In the genomic region with DNA sequence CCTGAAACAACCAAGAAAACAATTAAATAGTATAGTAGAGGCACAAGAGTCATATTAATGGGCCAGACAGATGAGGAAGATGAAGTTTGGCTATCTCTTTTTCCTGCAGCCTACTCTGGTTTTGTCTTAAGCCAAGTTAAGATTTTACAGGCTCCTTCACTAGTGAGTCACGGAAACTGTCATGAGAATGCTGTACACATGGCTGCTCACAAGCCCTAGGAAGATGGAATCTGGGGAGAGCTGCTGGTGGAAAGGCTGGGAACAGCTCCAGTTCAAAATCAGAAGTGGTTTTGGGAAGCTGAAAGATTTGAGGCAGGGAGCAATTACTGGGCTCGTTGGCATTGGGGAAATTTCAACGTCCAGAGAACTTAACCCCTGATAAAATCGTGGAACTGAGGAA, we compare ENCODE assay signal across 17 cellular contexts. TPM values are rescaled to one million over a fixed set of nuclear protein-coding genes. Genes with fewer than 3 reads are reported as not detected.
DNase-seq lines count a peak whose midpoint lies in the region; ATAC-seq, FAIRE-seq and TF ChIP-seq lines count a peak whose summit lies in the region.
"Had no signal": no experiment of that assay in that cellular context is flagged by ENCODE, and none has a peak within 500 bp of the region (broad histone marks: within the 10 kb centered on the region; RNA-seq: fewer than 3 reads in every experiment).

No MANE protein-coding gene starts in this region.

- intact Hi-C loops in Right ventricle myocardium superior (cut with DNase I), result no loop called here
- intact Hi-C loops in right cardiac atrium (cut with DNase I), result no loop called here

- no peaks in the 10 kb centered on the region for H3K4me1 ChIP-seq in right atrium auricular region
- H3K4me1 ChIP-seq in right cardiac atrium (ENCODE audit: control insufficient read depth, insufficient read depth, low read length), result peaks cover 7% of the 10 kb centered on the region
- H3K4me1 ChIP-seq: pancreas had no signal

- no peak overlapping the region for H3K4me3 ChIP-seq in right atrium auricular region
- no peak overlapping the region for H3K4me3 ChIP-seq in astrocyte of the spinal cord (ENCODE audit: low read depth, low read length)
- H3K4me3 ChIP-seq in right cardiac atrium (ENCODE audit: low read length), result no peak overlapping the region
- H3K4me3 ChIP-seq: pancreas had no signal

- ATAC-seq in Right ventricle myocardium superior (ENCODE audit: poor library complexity) (peak; percentile 63), right cardiac atrium (peak in 1 of 2 donors; percentile 66), SK-N-SH treated with all-trans-retinoic acid at 6 μM for 48 hours (no peak)
- ATAC-seq: pancreas; stimulated activated effector memory CD8-positive, alpha-beta T cell treated with anti-CD3 and anti-CD28 coated beads, Interleukin-12 subunit alpha, Interleukin-12 subunit beta, amount 100 ng/mL, for 72 hours had no signal

- H3K27ac ChIP-seq in right atrium auricular region, result peak overlapping the region in 1 of 2 donors; percentile 58
- peak overlapping the region; percentile 17 for H3K27ac ChIP-seq in right cardiac atrium (ENCODE audit: low read length)
- H3K27ac ChIP-seq: pancreas had no signal

- 35% methylated on average over 4 of the region's 4 CpGs for WGBS in right cardiac atrium

- DNase-seq in Right ventricle myocardium superior (no peak), right atrium auricular region (ENCODE audit: low spot score) (no peak), astrocyte of the spinal cord (ENCODE audit: low read depth, low spot score) (peak; percentile 25), right cardiac atrium (no peak), NCI-H2171 treated with DMSO at 0.1 percent for 48 hours (lab: John Stamatoyannopoulos, UW) (no peak), urothelium cell line (ENCODE audit: low spot score) (no peak)
- DNase-seq in activated CD8-positive, alpha-beta memory T cell treated with anti-CD3 and anti-CD28 coated beads, Interleukin-2, amount 50 U/mL, for 4 hours, result no peak
- DNase-seq: activated CD4-positive, alpha-beta T cell treated with anti-CD3 and anti-CD28 coated beads for 48 hours; activated T-cell treated with anti-CD3 and anti-CD28 coated beads, Interleukin-2, amount 50 U/mL, for 48 hours; head of caudate nucleus; KG1; NCI-H1417; NCI-H2227 treated with DMSO at 0.1 percent for 48 hours; pancreas; T1000 had no signal

- in situ Hi-C loops in astrocyte of the spinal cord (cut with HindIII; ENCODE audit: low sequenced_read_pairs), result no loop called here

- no peaks in the 10 kb centered on the region for H3K9me3 ChIP-seq in right atrium auricular region
- H3K9me3 ChIP-seq in right cardiac atrium (ENCODE audit: control insufficient read depth, low read length), result no peaks in the 10 kb centered on the region
- H3K9me3 ChIP-seq: pancreas had no signal

- H3K27me3 ChIP-seq in right atrium auricular region (no peaks in the 10 kb centered on the region), right cardiac atrium (ENCODE audit: control insufficient read depth, insufficient read depth) (no peaks in the 10 kb centered on the region)
- H3K27me3 ChIP-seq: pancreas had no signal

- no peak for FAIRE-seq in urothelium cell line (lab: Jason Lieb, UNC)
- FAIRE-seq: pancreas had no signal

- no peaks in the 10 kb centered on the region for H3K36me3 ChIP-seq in right atrium auricular region
- H3K36me3 ChIP-seq: pancreas had no signal

- TF ChIP-seq CTCF in right atrium auricular region (IDR thresholded peaks at IDR 0.05) (no peak), astrocyte of the spinal cord (IDR thresholded peaks at IDR 0.05; ENCODE audit: low read depth, low read length) (no peak)

TF ChIP-seq in SK-N-SH treated with all-trans-retinoic acid at 6 μM for 48 hours, 23 proteins besides CTCF, POLR2A, EP300 and RAD21:
- TF ChIP-seq ZC3H10 (CRISPR knock-in tag; IDR thresholded peaks at IDR 0.05) (no peak), TOX (CRISPR knock-in tag; IDR thresholded peaks at IDR 0.05; ENCODE audit: borderline replicate concordance) (no peak), ZNF565 (CRISPR knock-in tag; conservative IDR thresholded peaks at IDR 0.05; ENCODE audit: low read depth) (no peak), BACH2 (CRISPR knock-in tag; IDR thresholded peaks at IDR 0.05; ENCODE audit: borderline replicate concordance) (no peak), TCF4 (CRISPR knock-in tag; IDR thresholded peaks at IDR 0.05; ENCODE audit: borderline replicate concordance) (no peak), GLIS3 (CRISPR knock-in tag; IDR thresholded peaks at IDR 0.05) (no peak), OSR1 (CRISPR knock-in tag; IDR thresholded peaks at IDR 0.05) (no peak), ZNF8 (CRISPR knock-in tag; IDR thresholded peaks at IDR 0.05) (no peak), ISL1 (CRISPR knock-in tag; IDR thresholded peaks at IDR 0.05) (no peak), ZFP3 (CRISPR knock-in tag; IDR thresholded peaks at IDR 0.05) (no peak)
- TF ChIP-seq, protein P1, sequence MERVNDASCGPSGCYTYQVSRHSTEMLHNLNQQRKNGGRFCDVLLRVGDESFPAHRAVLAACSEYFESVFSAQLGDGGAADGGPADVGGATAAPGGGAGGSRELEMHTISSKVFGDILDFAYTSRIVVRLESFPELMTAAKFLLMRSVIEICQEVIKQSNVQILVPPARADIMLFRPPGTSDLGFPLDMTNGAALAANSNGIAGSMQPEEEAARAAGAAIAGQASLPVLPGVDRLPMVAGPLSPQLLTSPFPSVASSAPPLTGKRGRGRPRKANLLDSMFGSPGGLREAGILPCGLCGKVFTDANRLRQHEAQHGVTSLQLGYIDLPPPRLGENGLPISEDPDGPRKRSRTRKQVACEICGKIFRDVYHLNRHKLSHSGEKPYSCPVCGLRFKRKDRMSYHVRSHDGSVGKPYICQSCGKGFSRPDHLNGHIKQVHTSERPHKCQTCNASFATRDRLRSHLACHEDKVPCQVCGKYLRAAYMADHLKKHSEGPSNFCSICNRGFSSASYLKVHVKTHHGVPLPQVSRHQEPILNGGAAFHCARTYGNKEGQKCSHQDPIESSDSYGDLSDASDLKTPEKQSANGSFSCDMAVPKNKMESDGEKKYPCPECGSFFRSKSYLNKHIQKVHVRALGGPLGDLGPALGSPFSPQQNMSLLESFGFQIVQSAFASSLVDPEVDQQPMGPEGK (CRISPR knock-in tag; IDR thresholded peaks at IDR 0.05; ENCODE audit: borderline replicate concordance), result no peak
- TF ChIP-seq, protein P2, sequence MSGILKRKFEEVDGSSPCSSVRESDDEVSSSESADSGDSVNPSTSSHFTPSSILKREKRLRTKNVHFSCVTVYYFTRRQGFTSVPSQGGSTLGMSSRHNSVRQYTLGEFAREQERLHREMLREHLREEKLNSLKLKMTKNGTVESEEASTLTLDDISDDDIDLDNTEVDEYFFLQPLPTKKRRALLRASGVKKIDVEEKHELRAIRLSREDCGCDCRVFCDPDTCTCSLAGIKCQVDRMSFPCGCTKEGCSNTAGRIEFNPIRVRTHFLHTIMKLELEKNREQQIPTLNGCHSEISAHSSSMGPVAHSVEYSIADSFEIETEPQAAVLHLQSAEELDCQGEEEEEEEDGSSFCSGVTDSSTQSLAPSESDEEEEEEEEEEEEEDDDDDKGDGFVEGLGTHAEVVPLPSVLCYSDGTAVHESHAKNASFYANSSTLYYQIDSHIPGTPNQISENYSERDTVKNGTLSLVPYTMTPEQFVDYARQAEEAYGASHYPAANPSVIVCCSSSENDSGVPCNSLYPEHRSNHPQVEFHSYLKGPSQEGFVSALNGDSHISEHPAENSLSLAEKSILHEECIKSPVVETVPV (CRISPR knock-in tag; IDR thresholded peaks at IDR 0.05), result no peak
- TF ChIP-seq, protein P3, sequence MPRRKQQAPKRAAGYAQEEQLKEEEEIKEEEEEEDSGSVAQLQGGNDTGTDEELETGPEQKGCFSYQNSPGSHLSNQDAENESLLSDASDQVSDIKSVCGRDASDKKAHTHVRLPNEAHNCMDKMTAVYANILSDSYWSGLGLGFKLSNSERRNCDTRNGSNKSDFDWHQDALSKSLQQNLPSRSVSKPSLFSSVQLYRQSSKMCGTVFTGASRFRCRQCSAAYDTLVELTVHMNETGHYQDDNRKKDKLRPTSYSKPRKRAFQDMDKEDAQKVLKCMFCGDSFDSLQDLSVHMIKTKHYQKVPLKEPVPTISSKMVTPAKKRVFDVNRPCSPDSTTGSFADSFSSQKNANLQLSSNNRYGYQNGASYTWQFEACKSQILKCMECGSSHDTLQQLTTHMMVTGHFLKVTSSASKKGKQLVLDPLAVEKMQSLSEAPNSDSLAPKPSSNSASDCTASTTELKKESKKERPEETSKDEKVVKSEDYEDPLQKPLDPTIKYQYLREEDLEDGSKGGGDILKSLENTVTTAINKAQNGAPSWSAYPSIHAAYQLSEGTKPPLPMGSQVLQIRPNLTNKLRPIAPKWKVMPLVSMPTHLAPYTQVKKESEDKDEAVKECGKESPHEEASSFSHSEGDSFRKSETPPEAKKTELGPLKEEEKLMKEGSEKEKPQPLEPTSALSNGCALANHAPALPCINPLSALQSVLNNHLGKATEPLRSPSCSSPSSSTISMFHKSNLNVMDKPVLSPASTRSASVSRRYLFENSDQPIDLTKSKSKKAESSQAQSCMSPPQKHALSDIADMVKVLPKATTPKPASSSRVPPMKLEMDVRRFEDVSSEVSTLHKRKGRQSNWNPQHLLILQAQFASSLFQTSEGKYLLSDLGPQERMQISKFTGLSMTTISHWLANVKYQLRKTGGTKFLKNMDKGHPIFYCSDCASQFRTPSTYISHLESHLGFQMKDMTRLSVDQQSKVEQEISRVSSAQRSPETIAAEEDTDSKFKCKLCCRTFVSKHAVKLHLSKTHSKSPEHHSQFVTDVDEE (CRISPR knock-in tag; IDR thresholded peaks at IDR 0.05), result no peak
- TF ChIP-seq, protein P4, sequence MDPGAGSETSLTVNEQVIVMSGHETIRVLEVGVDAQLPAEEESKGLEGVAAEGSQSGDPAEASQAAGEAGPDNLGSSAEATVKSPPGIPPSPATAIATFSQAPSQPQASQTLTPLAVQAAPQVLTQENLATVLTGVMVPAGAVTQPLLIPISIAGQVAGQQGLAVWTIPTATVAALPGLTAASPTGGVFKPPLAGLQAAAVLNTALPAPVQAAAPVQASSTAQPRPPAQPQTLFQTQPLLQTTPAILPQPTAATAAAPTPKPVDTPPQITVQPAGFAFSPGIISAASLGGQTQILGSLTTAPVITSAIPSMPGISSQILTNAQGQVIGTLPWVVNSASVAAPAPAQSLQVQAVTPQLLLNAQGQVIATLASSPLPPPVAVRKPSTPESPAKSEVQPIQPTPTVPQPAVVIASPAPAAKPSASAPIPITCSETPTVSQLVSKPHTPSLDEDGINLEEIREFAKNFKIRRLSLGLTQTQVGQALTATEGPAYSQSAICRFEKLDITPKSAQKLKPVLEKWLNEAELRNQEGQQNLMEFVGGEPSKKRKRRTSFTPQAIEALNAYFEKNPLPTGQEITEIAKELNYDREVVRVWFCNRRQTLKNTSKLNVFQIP (CRISPR knock-in tag; IDR thresholded peaks at IDR 0.05; ENCODE audit: borderline replicate concordance, low read depth), result no peak

RNA-seq across cellular contexts. Expression of a gene that starts 46.4 kb away (rescaled TPM):
- 50.9 TPM for total RNA-seq in Right ventricle myocardium superior
- 100 to 1,000 TPM in 1 of 2 donors, 10 to 100 TPM in 1; 92.2 to 125 TPM for total RNA-seq in right atrium auricular region
- total RNA-seq in right cardiac atrium, result 10 to 100 TPM; 54.2 to 62.4 (median 59.8) TPM
- polyA plus RNA-seq in right cardiac atrium, result 58.0 TPM
